ENCODE assay signal across 1 cellular context in genomic region chr22:38034278-38034882, GRCh38.
A peak's percentile ranks its signal among the peaks of the same experiment; 100 is the strongest.
TF ChIP-seq lines count a peak whose summit lies in the region.

No MANE protein-coding gene starts in this region.

TF ChIP-seq in K562, 482 proteins besides CTCF, POLR2A, EP300 and RAD21 (continued from another document and continues in another):
- TF ChIP-seq, protein P1, sequence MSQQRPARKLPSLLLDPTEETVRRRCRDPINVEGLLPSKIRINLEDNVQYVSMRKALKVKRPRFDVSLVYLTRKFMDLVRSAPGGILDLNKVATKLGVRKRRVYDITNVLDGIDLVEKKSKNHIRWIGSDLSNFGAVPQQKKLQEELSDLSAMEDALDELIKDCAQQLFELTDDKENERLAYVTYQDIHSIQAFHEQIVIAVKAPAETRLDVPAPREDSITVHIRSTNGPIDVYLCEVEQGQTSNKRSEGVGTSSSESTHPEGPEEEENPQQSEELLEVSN (IDR thresholded peaks at IDR 0.05; ENCODE audit: borderline replicate concordance in 1 of 2, extremely low read depth in 1 of 2, insufficient read depth in 1 of 2, insufficient read length in 1 of 2, low read depth in 1 of 2, low read length in 1 of 2, poor library complexity in 1 of 2, severe bottlenecking in 1 of 2), result peak in 1 of 2 experiments; percentile 38
- TF ChIP-seq, protein P2, sequence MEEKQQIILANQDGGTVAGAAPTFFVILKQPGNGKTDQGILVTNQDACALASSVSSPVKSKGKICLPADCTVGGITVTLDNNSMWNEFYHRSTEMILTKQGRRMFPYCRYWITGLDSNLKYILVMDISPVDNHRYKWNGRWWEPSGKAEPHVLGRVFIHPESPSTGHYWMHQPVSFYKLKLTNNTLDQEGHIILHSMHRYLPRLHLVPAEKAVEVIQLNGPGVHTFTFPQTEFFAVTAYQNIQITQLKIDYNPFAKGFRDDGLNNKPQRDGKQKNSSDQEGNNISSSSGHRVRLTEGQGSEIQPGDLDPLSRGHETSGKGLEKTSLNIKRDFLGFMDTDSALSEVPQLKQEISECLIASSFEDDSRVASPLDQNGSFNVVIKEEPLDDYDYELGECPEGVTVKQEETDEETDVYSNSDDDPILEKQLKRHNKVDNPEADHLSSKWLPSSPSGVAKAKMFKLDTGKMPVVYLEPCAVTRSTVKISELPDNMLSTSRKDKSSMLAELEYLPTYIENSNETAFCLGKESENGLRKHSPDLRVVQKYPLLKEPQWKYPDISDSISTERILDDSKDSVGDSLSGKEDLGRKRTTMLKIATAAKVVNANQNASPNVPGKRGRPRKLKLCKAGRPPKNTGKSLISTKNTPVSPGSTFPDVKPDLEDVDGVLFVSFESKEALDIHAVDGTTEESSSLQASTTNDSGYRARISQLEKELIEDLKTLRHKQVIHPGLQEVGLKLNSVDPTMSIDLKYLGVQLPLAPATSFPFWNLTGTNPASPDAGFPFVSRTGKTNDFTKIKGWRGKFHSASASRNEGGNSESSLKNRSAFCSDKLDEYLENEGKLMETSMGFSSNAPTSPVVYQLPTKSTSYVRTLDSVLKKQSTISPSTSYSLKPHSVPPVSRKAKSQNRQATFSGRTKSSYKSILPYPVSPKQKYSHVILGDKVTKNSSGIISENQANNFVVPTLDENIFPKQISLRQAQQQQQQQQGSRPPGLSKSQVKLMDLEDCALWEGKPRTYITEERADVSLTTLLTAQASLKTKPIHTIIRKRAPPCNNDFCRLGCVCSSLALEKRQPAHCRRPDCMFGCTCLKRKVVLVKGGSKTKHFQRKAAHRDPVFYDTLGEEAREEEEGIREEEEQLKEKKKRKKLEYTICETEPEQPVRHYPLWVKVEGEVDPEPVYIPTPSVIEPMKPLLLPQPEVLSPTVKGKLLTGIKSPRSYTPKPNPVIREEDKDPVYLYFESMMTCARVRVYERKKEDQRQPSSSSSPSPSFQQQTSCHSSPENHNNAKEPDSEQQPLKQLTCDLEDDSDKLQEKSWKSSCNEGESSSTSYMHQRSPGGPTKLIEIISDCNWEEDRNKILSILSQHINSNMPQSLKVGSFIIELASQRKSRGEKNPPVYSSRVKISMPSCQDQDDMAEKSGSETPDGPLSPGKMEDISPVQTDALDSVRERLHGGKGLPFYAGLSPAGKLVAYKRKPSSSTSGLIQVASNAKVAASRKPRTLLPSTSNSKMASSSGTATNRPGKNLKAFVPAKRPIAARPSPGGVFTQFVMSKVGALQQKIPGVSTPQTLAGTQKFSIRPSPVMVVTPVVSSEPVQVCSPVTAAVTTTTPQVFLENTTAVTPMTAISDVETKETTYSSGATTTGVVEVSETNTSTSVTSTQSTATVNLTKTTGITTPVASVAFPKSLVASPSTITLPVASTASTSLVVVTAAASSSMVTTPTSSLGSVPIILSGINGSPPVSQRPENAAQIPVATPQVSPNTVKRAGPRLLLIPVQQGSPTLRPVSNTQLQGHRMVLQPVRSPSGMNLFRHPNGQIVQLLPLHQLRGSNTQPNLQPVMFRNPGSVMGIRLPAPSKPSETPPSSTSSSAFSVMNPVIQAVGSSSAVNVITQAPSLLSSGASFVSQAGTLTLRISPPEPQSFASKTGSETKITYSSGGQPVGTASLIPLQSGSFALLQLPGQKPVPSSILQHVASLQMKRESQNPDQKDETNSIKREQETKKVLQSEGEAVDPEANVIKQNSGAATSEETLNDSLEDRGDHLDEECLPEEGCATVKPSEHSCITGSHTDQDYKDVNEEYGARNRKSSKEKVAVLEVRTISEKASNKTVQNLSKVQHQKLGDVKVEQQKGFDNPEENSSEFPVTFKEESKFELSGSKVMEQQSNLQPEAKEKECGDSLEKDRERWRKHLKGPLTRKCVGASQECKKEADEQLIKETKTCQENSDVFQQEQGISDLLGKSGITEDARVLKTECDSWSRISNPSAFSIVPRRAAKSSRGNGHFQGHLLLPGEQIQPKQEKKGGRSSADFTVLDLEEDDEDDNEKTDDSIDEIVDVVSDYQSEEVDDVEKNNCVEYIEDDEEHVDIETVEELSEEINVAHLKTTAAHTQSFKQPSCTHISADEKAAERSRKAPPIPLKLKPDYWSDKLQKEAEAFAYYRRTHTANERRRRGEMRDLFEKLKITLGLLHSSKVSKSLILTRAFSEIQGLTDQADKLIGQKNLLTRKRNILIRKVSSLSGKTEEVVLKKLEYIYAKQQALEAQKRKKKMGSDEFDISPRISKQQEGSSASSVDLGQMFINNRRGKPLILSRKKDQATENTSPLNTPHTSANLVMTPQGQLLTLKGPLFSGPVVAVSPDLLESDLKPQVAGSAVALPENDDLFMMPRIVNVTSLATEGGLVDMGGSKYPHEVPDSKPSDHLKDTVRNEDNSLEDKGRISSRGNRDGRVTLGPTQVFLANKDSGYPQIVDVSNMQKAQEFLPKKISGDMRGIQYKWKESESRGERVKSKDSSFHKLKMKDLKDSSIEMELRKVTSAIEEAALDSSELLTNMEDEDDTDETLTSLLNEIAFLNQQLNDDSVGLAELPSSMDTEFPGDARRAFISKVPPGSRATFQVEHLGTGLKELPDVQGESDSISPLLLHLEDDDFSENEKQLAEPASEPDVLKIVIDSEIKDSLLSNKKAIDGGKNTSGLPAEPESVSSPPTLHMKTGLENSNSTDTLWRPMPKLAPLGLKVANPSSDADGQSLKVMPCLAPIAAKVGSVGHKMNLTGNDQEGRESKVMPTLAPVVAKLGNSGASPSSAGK (IDR thresholded peaks at IDR 0.05), result peak; percentile 85
- TF ChIP-seq NONO (IDR thresholded peaks at IDR 0.05; ENCODE audit: low read depth in 2 of 2, low read length in 1 of 2), result peak in 1 of 2 experiments; percentile 37; a peak in 1 of 4 replicates
- TF ChIP-seq HDAC1 (IDR thresholded peaks at IDR 0.05), result peak in 1 of 2 experiments; percentile 48; a peak in 1 of 4 replicates
- no peak for TF ChIP-seq ATF1 (CRISPR knock-in tag; IDR thresholded peaks at IDR 0.05)
- TF ChIP-seq ATF1 (tag; IDR thresholded peaks at IDR 0.05), result peak; percentile 42
- no peak for TF ChIP-seq ZNF561 (CRISPR knock-in tag; conservative IDR thresholded peaks at IDR 0.05)
- peak; percentile 72 for TF ChIP-seq DPF2 (IDR thresholded peaks at IDR 0.05)
- TF ChIP-seq, protein P3, sequence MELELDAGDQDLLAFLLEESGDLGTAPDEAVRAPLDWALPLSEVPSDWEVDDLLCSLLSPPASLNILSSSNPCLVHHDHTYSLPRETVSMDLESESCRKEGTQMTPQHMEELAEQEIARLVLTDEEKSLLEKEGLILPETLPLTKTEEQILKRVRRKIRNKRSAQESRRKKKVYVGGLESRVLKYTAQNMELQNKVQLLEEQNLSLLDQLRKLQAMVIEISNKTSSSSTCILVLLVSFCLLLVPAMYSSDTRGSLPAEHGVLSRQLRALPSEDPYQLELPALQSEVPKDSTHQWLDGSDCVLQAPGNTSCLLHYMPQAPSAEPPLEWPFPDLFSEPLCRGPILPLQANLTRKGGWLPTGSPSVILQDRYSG (tag; conservative IDR thresholded peaks at IDR 0.05; ENCODE audit: low read depth), result peak; percentile 77; the same call in 1 of the 2 replicates
- TF ChIP-seq SPI1 (IDR thresholded peaks at IDR 0.05; ENCODE audit: borderline replicate concordance, low read depth, low read length), result 0 out of 2 replicates have a peak, but pooled peaks have one; percentile 8
- TF ChIP-seq GABPB1 (CRISPR knock-in tag; IDR thresholded peaks at IDR 0.05), result peak; percentile 36; the same call in 1 of the 2 replicates
- TF ChIP-seq FOSL1 (tag; conservative IDR thresholded peaks at IDR 0.05), result peak; percentile 89
- TF ChIP-seq MEIS2 (IDR thresholded peaks at IDR 0.05; ENCODE audit: partially characterized antibody), result peak; percentile 55
- TF ChIP-seq PHF8 (IDR thresholded peaks at IDR 0.05; ENCODE audit: borderline replicate concordance, low read length), result peak; percentile 22; the same call in 1 of the 2 replicates
- peak; percentile 47 for TF ChIP-seq GABPA (tag; conservative IDR thresholded peaks at IDR 0.05; ENCODE audit: low read depth)
- TF ChIP-seq NBN (IDR thresholded peaks at IDR 0.05; ENCODE audit: low read depth), result peak; percentile 59; the same call in 1 of the 2 replicates
- TF ChIP-seq KDM1A (IDR thresholded peaks at IDR 0.05), result peak; percentile 74 to 91
- TF ChIP-seq CREM (IDR thresholded peaks at IDR 0.05; ENCODE audit: low read depth), result peak; percentile 28; the same call in 1 of the 2 replicates
- TF ChIP-seq, protein P4, sequence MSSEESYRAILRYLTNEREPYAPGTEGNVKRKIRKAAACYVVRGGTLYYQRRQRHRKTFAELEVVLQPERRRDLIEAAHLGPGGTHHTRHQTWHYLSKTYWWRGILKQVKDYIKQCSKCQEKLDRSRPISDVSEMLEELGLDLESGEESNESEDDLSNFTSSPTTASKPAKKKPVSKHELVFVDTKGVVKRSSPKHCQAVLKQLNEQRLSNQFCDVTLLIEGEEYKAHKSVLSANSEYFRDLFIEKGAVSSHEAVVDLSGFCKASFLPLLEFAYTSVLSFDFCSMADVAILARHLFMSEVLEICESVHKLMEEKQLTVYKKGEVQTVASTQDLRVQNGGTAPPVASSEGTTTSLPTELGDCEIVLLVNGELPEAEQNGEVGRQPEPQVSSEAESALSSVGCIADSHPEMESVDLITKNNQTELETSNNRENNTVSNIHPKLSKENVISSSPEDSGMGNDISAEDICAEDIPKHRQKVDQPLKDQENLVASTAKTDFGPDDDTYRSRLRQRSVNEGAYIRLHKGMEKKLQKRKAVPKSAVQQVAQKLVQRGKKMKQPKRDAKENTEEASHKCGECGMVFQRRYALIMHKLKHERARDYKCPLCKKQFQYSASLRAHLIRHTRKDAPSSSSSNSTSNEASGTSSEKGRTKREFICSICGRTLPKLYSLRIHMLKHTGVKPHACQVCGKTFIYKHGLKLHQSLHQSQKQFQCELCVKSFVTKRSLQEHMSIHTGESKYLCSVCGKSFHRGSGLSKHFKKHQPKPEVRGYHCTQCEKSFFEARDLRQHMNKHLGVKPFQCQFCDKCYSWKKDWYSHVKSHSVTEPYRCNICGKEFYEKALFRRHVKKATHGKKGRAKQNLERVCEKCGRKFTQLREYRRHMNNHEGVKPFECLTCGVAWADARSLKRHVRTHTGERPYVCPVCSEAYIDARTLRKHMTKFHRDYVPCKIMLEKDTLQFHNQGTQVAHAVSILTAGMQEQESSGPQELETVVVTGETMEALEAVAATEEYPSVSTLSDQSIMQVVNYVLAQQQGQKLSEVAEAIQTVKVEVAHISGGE (CRISPR knock-in tag; IDR thresholded peaks at IDR 0.05), result no peak; a peak in 1 of 6 replicates
- TF ChIP-seq TCF7L2 (IDR thresholded peaks at IDR 0.05; ENCODE audit: low read depth, low read length), result 0 out of 2 replicates have a peak, but pooled peaks have one; percentile 35
- no peak for TF ChIP-seq TAL1 (IDR thresholded peaks at IDR 0.05)
- TF ChIP-seq PRDM10 (IDR thresholded peaks at IDR 0.05; ENCODE audit: partially characterized antibody), result peak; percentile 95
- peak; percentile 91 for TF ChIP-seq MYC (IDR thresholded peaks at IDR 0.05; ENCODE audit: low read depth, low read length)
- TF ChIP-seq MYC (CRISPR knock-in tag; IDR thresholded peaks at IDR 0.05; ENCODE audit: borderline replicate concordance, low read depth), result peak; percentile 30; the same call in 1 of the 2 replicates
